Comparison of ENCODE assay signal across 1 cellular context in the genomic region with DNA sequence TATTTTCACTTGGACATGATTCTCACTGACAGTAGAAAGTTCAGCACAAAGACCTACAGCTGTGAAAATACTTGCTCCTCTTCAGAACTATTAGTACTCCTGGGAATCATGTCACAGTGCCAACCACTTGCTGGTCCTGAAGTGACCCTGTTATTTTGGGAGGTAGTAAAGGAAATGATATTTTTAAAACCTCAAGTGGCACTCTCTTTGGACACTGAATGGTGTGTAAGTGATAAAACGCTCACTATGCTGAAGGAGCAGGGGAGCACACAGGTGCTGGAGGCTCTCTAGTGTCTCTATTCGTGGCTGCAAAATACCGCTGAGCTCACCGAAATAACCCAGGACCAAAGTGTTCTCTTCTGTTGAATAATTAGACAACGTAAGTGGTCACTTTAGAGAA.
TF ChIP-seq lines count a peak whose summit lies in the region.

No MANE protein-coding gene starts in this region.

TF ChIP-seq in SK-N-SH, 30 proteins besides CTCF, POLR2A, EP300 and RAD21 (continued from another document):
- TF ChIP-seq, protein P1, sequence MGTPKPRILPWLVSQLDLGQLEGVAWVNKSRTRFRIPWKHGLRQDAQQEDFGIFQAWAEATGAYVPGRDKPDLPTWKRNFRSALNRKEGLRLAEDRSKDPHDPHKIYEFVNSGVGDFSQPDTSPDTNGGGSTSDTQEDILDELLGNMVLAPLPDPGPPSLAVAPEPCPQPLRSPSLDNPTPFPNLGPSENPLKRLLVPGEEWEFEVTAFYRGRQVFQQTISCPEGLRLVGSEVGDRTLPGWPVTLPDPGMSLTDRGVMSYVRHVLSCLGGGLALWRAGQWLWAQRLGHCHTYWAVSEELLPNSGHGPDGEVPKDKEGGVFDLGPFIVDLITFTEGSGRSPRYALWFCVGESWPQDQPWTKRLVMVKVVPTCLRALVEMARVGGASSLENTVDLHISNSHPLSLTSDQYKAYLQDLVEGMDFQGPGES (IDR thresholded peaks at IDR 0.05; ENCODE audit: low read depth, low read length) = no peak
- TF ChIP-seq SIN3A (IDR thresholded peaks at IDR 0.05; ENCODE audit: borderline replicate concordance, low read depth, low read length) = no peak
- no peak for TF ChIP-seq FOSL2 (IDR thresholded peaks at IDR 0.05; ENCODE audit: borderline replicate concordance, low read depth)
- TF ChIP-seq, protein P2, sequence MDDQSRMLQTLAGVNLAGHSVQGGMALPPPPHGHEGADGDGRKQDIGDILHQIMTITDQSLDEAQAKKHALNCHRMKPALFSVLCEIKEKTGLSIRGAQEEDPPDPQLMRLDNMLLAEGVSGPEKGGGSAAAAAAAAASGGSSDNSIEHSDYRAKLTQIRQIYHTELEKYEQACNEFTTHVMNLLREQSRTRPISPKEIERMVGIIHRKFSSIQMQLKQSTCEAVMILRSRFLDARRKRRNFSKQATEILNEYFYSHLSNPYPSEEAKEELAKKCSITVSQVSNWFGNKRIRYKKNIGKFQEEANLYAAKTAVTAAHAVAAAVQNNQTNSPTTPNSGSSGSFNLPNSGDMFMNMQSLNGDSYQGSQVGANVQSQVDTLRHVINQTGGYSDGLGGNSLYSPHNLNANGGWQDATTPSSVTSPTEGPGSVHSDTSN (IDR thresholded peaks at IDR 0.05) = no peak
- no peak for TF ChIP-seq MEF2A (IDR thresholded peaks at IDR 0.05; ENCODE audit: borderline replicate concordance, low read depth)
- no peak for TF ChIP-seq FOXJ3 (CRISPR knock-in tag; IDR thresholded peaks at IDR 0.05)
- no peak for TF ChIP-seq MXI1 (IDR thresholded peaks at IDR 0.05; ENCODE audit: low read depth, low read length)
